In genomic region chr7:5422324-5423271, GRCh38 we compare ENCODE assay signal across 8 cellular contexts. TPM values are rescaled to one million over a fixed set of nuclear protein-coding genes. Genes with fewer than 3 reads are reported as not detected.
DNase-seq lines count a peak whose midpoint lies in the region; ATAC-seq and TF ChIP-seq lines count a peak whose summit lies in the region.

No MANE protein-coding gene starts in this region.

- peaks cover 66% of the 10 kb centered on the region for H3K27me3 ChIP-seq in CD8-positive, alpha-beta memory T cell (ENCODE audit: insufficient read depth, low read length, poor library complexity, severe bottlenecking)
- peaks cover 0 to 27% (median 0%) of the 10 kb centered on the region in 7 donors for H3K27me3 ChIP-seq in heart right ventricle

- no peaks in the 10 kb centered on the region for H3K36me3 Mint-ChIP-seq in CD8-positive, alpha-beta memory T cell
- peaks cover 17% of the 10 kb centered on the region for H3K36me3 Mint-ChIP-seq in activated T-helper 17 cell treated with anti-CD3 and anti-CD28 coated beads, Interleukin-2, amount 50 U/mL, for 72 hours (ENCODE audit: low read depth)

- WGBS in heart right ventricle, 2 donors, result 0 to 1% methylated on average over 45 to 54 of the region's 54 CpGs

- ATAC-seq in activated T-helper 17 cell treated with anti-CD3 and anti-CD28 coated beads, Interleukin-2, amount 50 U/mL, for 72 hours (replicated peaks), result no peak
- ATAC-seq in heart right ventricle (no peak), GM21515 (IDR thresholded peaks at IDR 0.05; ENCODE audit: unreplicated experiment) (no peak), GM21717 (IDR thresholded peaks at IDR 0.05; ENCODE audit: unreplicated experiment) (no peak), GM19397 (IDR thresholded peaks at IDR 0.05; ENCODE audit: unreplicated experiment) (no peak)

- H3K4me1 ChIP-seq in CD8-positive, alpha-beta memory T cell (ENCODE audit: insufficient read depth, low read length), result peaks cover 57% of the 10 kb centered on the region
- H3K4me1 ChIP-seq in heart right ventricle, result peaks cover 16 to 53% (median 24%) of the 10 kb centered on the region in 9 donors

- H3K36me3 ChIP-seq in CD8-positive, alpha-beta memory T cell (ENCODE audit: insufficient read depth, low read length), result no peaks in the 10 kb centered on the region
- peaks cover 0 to under 1% (median 0%) of the 10 kb centered on the region in 9 donors for H3K36me3 ChIP-seq in heart right ventricle

- H3K4me3 Mint-ChIP-seq in CD8-positive, alpha-beta memory T cell, result peak overlapping the region; percentile 56 to 85 (median 77)
- peak overlapping the region; percentile 60 for H3K4me3 Mint-ChIP-seq in activated T-helper 17 cell treated with anti-CD3 and anti-CD28 coated beads, Interleukin-2, amount 50 U/mL, for 72 hours

- TF ChIP-seq CTCF in heart right ventricle (IDR thresholded peaks at IDR 0.05), result peak in 3 of 9 donors; percentile 12 to 30 (median 15)

- CTCF ChIA-PET in CD8-positive, alpha-beta memory T cell (lab: Charles Lee), result interaction anchor here (1.0 to 2.0 kb wide), 5 partner anchors 11 to 136 kb away, joined by 4 to 13 read pairs (median 4); no protein-coding TSS in a partner anchor

- no peak for DNase-seq in CD8-positive, alpha-beta memory T cell
- peak; percentile 59 for DNase-seq in HuH-7.5 (ENCODE audit: low spot score)
- DNase-seq in heart right ventricle, result no peak
- DNase-seq in putamen (ENCODE audit: low spot score), result peak; percentile 39

- peaks cover 0 to 4% (median 0%) of the 10 kb centered on the region in 5 donors for H3K9me3 Mint-ChIP-seq in CD8-positive, alpha-beta memory T cell
- no peaks in the 10 kb centered on the region for H3K9me3 Mint-ChIP-seq in activated T-helper 17 cell treated with anti-CD3 and anti-CD28 coated beads, Interleukin-2, amount 50 U/mL, for 72 hours

- intact Hi-C loops in heart right ventricle (cut with DNase I), result loop anchor here in 2 of 10 donors (5.0 kb wide), 1 partner anchor 55 kb away; no protein-coding TSS in a partner anchor

- peak overlapping the region; percentile 73 for H3K4me3 ChIP-seq in CD8-positive, alpha-beta memory T cell (ENCODE audit: low read length)
- peak overlapping the region; percentile 68 to 94 (median 88) for H3K4me3 ChIP-seq in heart right ventricle

- H3K27me3 Mint-ChIP-seq in CD8-positive, alpha-beta memory T cell, result peaks cover 56 to 71% of the 10 kb centered on the region in 2 donors
- peaks cover 42% of the 10 kb centered on the region for H3K27me3 Mint-ChIP-seq in activated T-helper 17 cell treated with anti-CD3 and anti-CD28 coated beads, Interleukin-2, amount 50 U/mL, for 72 hours

- H3K27ac Mint-ChIP-seq in CD8-positive, alpha-beta memory T cell, result peak overlapping the region in 3 of 8 donors; percentile 3 to 43 (median 27)
- no peak overlapping the region for H3K27ac Mint-ChIP-seq in activated T-helper 17 cell treated with anti-CD3 and anti-CD28 coated beads, Interleukin-2, amount 50 U/mL, for 72 hours

- H3K9me3 ChIP-seq in CD8-positive, alpha-beta memory T cell (ENCODE audit: low read length), result no peaks in the 10 kb centered on the region
- H3K9me3 ChIP-seq in heart right ventricle, result no peaks in the 10 kb centered on the region

- POLR2A ChIA-PET in CD8-positive, alpha-beta memory T cell (lab: Charles Lee), result interaction anchor here (0.6 to 3.4 kb wide), 2 partner anchors 26 to 377 kb away, joined by 3 to 16 read pairs; no protein-coding TSS in a partner anchor

- H3K4me1 Mint-ChIP-seq in CD8-positive, alpha-beta memory T cell, result peaks cover 38 to 80% (median 48%) of the 10 kb centered on the region in 3 donors
- peaks cover 5% of the 10 kb centered on the region for H3K4me1 Mint-ChIP-seq in activated T-helper 17 cell treated with anti-CD3 and anti-CD28 coated beads, Interleukin-2, amount 50 U/mL, for 72 hours

- H3K27ac ChIP-seq in CD8-positive, alpha-beta memory T cell (ENCODE audit: low read depth, low read length), result peak overlapping the region; percentile 74
- H3K27ac ChIP-seq in heart right ventricle, result peak overlapping the region; percentile 97 to 100 (median 99)

RNA-seq across cellular contexts. Expression of gene TNRC18, which starts 1.0 kb away (rescaled TPM):
- total RNA-seq in CD8-positive, alpha-beta memory T cell, result 10 to 100 TPM; 44.7 to 47.4 TPM
- 2.1 TPM for polyA plus RNA-seq in CD8-positive, alpha-beta memory T cell
- 10 to 100 TPM; 46.3 to 49.2 TPM for total RNA-seq in activated T-helper 17 cell treated with anti-CD3 and anti-CD28 coated beads, Interleukin-2, amount 50 U/mL, for 72 hours
- 10 to 100 TPM; 26.4 to 42.3 (median 31.6) TPM for total RNA-seq in heart right ventricle
- polyA plus RNA-seq in heart right ventricle, result 10 to 100 TPM; 10.1 to 28.8 TPM

Comparison
In these comparisons a context has a peak if more than half of its experiments do, and no peak if none do; other contexts are left out.
1. DNase-seq: peak in HuH-7.5 (single experiment) and putamen (single experiment); none in CD8-positive, alpha-beta memory T cell (0 of 5) and heart right ventricle (0 of 2).